Comparison of ENCODE assay signal across 2 cellular contexts in genomic region chr10:46623899-46624654, GRCh38. TPM values are rescaled to one million over a fixed set of nuclear protein-coding genes. Genes with fewer than 3 reads are reported as not detected.
"Had no signal": no experiment of that assay in that cellular context is flagged by ENCODE, and none has a peak within 500 bp of the region (broad histone marks: within the 10 kb centered on the region; RNA-seq: fewer than 3 reads in every experiment).

No MANE protein-coding gene starts in this region.

RNA-seq across cellular contexts. Expression of gene SYT15, which starts 45.1 kb away (rescaled TPM):
- total RNA-seq: GM23338, H7 had no signal
